Comparison of ENCODE assay signal across 9 cellular contexts in the genomic region with DNA sequence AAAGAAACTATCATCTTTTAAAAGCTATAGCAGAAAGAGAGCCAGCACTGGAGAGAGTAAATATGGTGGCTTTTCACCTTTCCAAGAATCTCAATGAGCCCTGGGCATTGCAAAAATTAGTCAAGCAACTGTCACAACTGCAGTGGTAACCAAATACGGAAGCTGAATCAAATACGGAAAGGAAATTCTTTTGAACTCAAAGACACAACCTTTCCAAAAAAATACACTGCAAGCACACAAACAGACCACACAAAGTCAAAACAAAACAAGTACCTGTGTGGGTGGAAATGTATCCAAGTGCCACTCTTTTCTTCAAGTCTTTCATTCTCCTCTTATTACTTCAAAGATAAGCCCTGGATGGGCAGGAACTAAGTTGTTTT. TPM values are rescaled to one million over a fixed set of nuclear protein-coding genes. Genes with fewer than 3 reads are reported as not detected.
DNase-seq lines count a peak whose midpoint lies in the region; ATAC-seq and TF ChIP-seq lines count a peak whose summit lies in the region.
"Had no signal": no experiment of that assay in that cellular context is flagged by ENCODE, and none has a peak within 500 bp of the region (broad histone marks: within the 10 kb centered on the region; RNA-seq: fewer than 3 reads in every experiment).

No MANE protein-coding gene starts in this region.

- POLR2A ChIA-PET in activated CD8-positive, alpha-beta T cell treated with anti-CD3 and anti-CD28 coated beads, Interleukin-2, amount 10 ng/mL, durations not matched to agents 7 days and 5 days (lab: Charles Lee), result interaction anchor here (3.7 to 3.8 kb wide), 2 partner anchors 13 to 17 kb away, joined by 23 to 25 read pairs; partner anchors contain the start of gene VGLL4

- peak; percentile 57 to 67 for ATAC-seq in activated T-cell treated with anti-CD3 and anti-CD28 coated beads, Interleukin-2, amount 50 U/mL, for 72 hours (replicated peaks in 1 of 2)
- ATAC-seq in HG03095 (IDR thresholded peaks at IDR 0.05; ENCODE audit: unreplicated experiment), result peak; percentile 67
- peak; percentile 27 for ATAC-seq in activated CD8-positive, alpha-beta T cell treated with anti-CD3 and anti-CD28 coated beads, Interleukin-2, amount 10 ng/mL, durations not matched to agents 7 days and 5 days
- peak; percentile 70 for ATAC-seq in stimulated activated naive CD8-positive, alpha-beta T cell treated with anti-CD3 and anti-CD28 coated beads, Interleukin-15, amount 100 ng/mL, for 72 hours

- peak; percentile 46 to 53 for DNase-seq in activated T-cell treated with anti-CD3 and anti-CD28 coated beads, Interleukin-2, amount 50 U/mL, for 72 hours
- DNase-seq in activated T-cell treated with anti-CD3 and anti-CD28 coated beads, Interleukin-2, amount 50 U/mL, for 1 hour, result no peak
- no peak for DNase-seq in activated CD8-positive, alpha-beta T cell treated with anti-CD3 and anti-CD28 coated beads, Interleukin-2, amount 10 ng/mL, durations not matched to agents 7 days and 5 days
- peak; percentile 24 to 40 for DNase-seq in stimulated activated naive CD8-positive, alpha-beta T cell treated with anti-CD3 and anti-CD28 coated beads, Interleukin-15, amount 100 ng/mL, for 72 hours
- no peak for DNase-seq in ascending aorta (ENCODE audit: low spot score in 2 of 2)
- DNase-seq in NCI-H2081 (lab: John Stamatoyannopoulos, UW), result no peak
- no peak for DNase-seq in mucosa of gallbladder (ENCODE audit: low spot score)
- DNase-seq: KG1 had no signal

- intact Hi-C loops in ascending aorta (cut with DNase I), result loop anchor here (2.0 kb wide), 1 partner anchor 17 kb away; no protein-coding TSS in a partner anchor

- H3K9me3 ChIP-seq in ascending aorta, result no peaks in the 10 kb centered on the region

- H3K36me3 ChIP-seq in ascending aorta, result no peaks in the 10 kb centered on the region

- peak overlapping the region; percentile 96 for H3K27ac Mint-ChIP-seq in activated T-cell treated with anti-CD3 and anti-CD28 coated beads, Interleukin-2, amount 50 U/mL, for 72 hours
- H3K27ac Mint-ChIP-seq in activated CD8-positive, alpha-beta T cell treated with anti-CD3 and anti-CD28 coated beads, Interleukin-2, amount 10 ng/mL, durations not matched to agents 7 days and 5 days, result peak overlapping the region; percentile 79
- peak overlapping the region; percentile 83 to 98 for H3K27ac Mint-ChIP-seq in stimulated activated naive CD8-positive, alpha-beta T cell treated with anti-CD3 and anti-CD28 coated beads, Interleukin-15, amount 100 ng/mL, for 72 hours

- no peak overlapping the region for H3K4me3 ChIP-seq in ascending aorta

- H3K4me1 ChIP-seq in ascending aorta, result peaks cover 7 to 36% of the 10 kb centered on the region in 2 donors

- H3K4me3 Mint-ChIP-seq in activated T-cell treated with anti-CD3 and anti-CD28 coated beads, Interleukin-2, amount 50 U/mL, for 72 hours, result peak overlapping the region; percentile 54 to 78
- H3K4me3 Mint-ChIP-seq in activated CD8-positive, alpha-beta T cell treated with anti-CD3 and anti-CD28 coated beads, Interleukin-2, amount 10 ng/mL, durations not matched to agents 7 days and 5 days, result no peak overlapping the region
- peak overlapping the region; percentile 78 to 83 for H3K4me3 Mint-ChIP-seq in stimulated activated naive CD8-positive, alpha-beta T cell treated with anti-CD3 and anti-CD28 coated beads, Interleukin-15, amount 100 ng/mL, for 72 hours

- H3K36me3 Mint-ChIP-seq in activated T-cell treated with anti-CD3 and anti-CD28 coated beads, Interleukin-2, amount 50 U/mL, for 72 hours (ENCODE audit: insufficient read depth in 2 of 2), result peaks cover 3 to 5% of the 10 kb centered on the region in 2 donors
- H3K36me3 Mint-ChIP-seq in activated CD8-positive, alpha-beta T cell treated with anti-CD3 and anti-CD28 coated beads, Interleukin-2, amount 10 ng/mL, durations not matched to agents 7 days and 5 days (ENCODE audit: low read depth), result peaks cover 35% of the 10 kb centered on the region

- no peaks in the 10 kb centered on the region for H3K27me3 Mint-ChIP-seq in activated T-cell treated with anti-CD3 and anti-CD28 coated beads, Interleukin-2, amount 50 U/mL, for 72 hours (ENCODE audit: low read depth)
- no peaks in the 10 kb centered on the region for H3K27me3 Mint-ChIP-seq in activated CD8-positive, alpha-beta T cell treated with anti-CD3 and anti-CD28 coated beads, Interleukin-2, amount 10 ng/mL, durations not matched to agents 7 days and 5 days (ENCODE audit: low read depth)
- no peaks in the 10 kb centered on the region for H3K27me3 Mint-ChIP-seq in stimulated activated naive CD8-positive, alpha-beta T cell treated with anti-CD3 and anti-CD28 coated beads, Interleukin-15, amount 100 ng/mL, for 72 hours

- H3K27ac ChIP-seq in ascending aorta, result peak overlapping the region in 1 of 2 donors; percentile 45

- peaks cover 71% of the 10 kb centered on the region for H3K4me1 Mint-ChIP-seq in activated T-cell treated with anti-CD3 and anti-CD28 coated beads, Interleukin-2, amount 50 U/mL, for 72 hours (ENCODE audit: low read depth)
- peaks cover 56% of the 10 kb centered on the region for H3K4me1 Mint-ChIP-seq in activated CD8-positive, alpha-beta T cell treated with anti-CD3 and anti-CD28 coated beads, Interleukin-2, amount 10 ng/mL, durations not matched to agents 7 days and 5 days (ENCODE audit: low read depth)
- H3K4me1 Mint-ChIP-seq in stimulated activated naive CD8-positive, alpha-beta T cell treated with anti-CD3 and anti-CD28 coated beads, Interleukin-15, amount 100 ng/mL, for 72 hours, result peaks cover 81% of the 10 kb centered on the region

- no peak for TF ChIP-seq CTCF in ascending aorta (IDR thresholded peaks at IDR 0.05)

- CTCF ChIA-PET in activated CD8-positive, alpha-beta T cell treated with anti-CD3 and anti-CD28 coated beads, Interleukin-2, amount 10 ng/mL, durations not matched to agents 7 days and 5 days (lab: Charles Lee), result interaction anchor here (1.1 to 2.7 kb wide), 5 partner anchors 9 to 247 kb away, joined by 3 to 14 read pairs (median 7); partner anchors contain the start of gene VGLL4

- no peaks in the 10 kb centered on the region for H3K27me3 ChIP-seq in ascending aorta

- no peaks in the 10 kb centered on the region for H3K9me3 Mint-ChIP-seq in activated T-cell treated with anti-CD3 and anti-CD28 coated beads, Interleukin-2, amount 50 U/mL, for 72 hours
- no peaks in the 10 kb centered on the region for H3K9me3 Mint-ChIP-seq in activated CD8-positive, alpha-beta T cell treated with anti-CD3 and anti-CD28 coated beads, Interleukin-2, amount 10 ng/mL, durations not matched to agents 7 days and 5 days (ENCODE audit: insufficient read depth)
- no peaks in the 10 kb centered on the region for H3K9me3 Mint-ChIP-seq in stimulated activated naive CD8-positive, alpha-beta T cell treated with anti-CD3 and anti-CD28 coated beads, Interleukin-15, amount 100 ng/mL, for 72 hours

RNA-seq across cellular contexts. Expression of gene VGLL4, which starts 17.6 kb away (rescaled TPM):
- total RNA-seq in activated T-cell treated with anti-CD3 and anti-CD28 coated beads, Interleukin-2, amount 50 U/mL, for 72 hours, result 10 to 100 TPM; 22.3 to 23.7 TPM
- total RNA-seq in activated CD8-positive, alpha-beta T cell treated with anti-CD3 and anti-CD28 coated beads, Interleukin-2, amount 10 ng/mL, durations not matched to agents 7 days and 5 days, result 10 to 100 TPM; 37.1 TPM
- 146 TPM for total RNA-seq in ascending aorta
- total RNA-seq in mucosa of gallbladder, result 94.2 TPM

Comparison
In these comparisons a context has a peak if more than half of its experiments do, and no peak if none do; other contexts are left out.
1. DNase-seq: peak in activated T-cell treated with anti-CD3 and anti-CD28 coated beads, Interleukin-2, amount 50 U/mL, for 72 hours (2 of 2) and stimulated activated naive CD8-positive, alpha-beta T cell treated with anti-CD3 and anti-CD28 coated beads, Interleukin-15, amount 100 ng/mL, for 72 hours (2 of 2); none in activated T-cell treated with anti-CD3 and anti-CD28 coated beads, Interleukin-2, amount 50 U/mL, for 1 hour (single experiment), activated CD8-positive, alpha-beta T cell treated with anti-CD3 and anti-CD28 coated beads, Interleukin-2, amount 10 ng/mL, durations not matched to agents 7 days and 5 days (single experiment), ascending aorta (0 of 2), NCI-H2081 (0 of 2) and mucosa of gallbladder (single experiment).
2. Peak in every context shown above with its lines, with median percentiles within 50 percentile points of each other: ATAC-seq and H3K27ac Mint-ChIP-seq.